23 cellular contexts compared by ENCODE assay signal in genomic region chr20:40763646-40764295, GRCh38.
A peak's percentile ranks its signal among the peaks of the same experiment; 100 is the strongest.
DNase-seq lines count a peak whose midpoint lies in the region; ATAC-seq, FAIRE-seq and TF ChIP-seq lines count a peak whose summit lies in the region.
"Had no signal": no experiment of that assay in that cellular context is flagged by ENCODE, and none has a peak within 500 bp of the region (broad histone marks: within the 10 kb centered on the region; RNA-seq: fewer than 3 reads in every experiment).

No MANE protein-coding gene starts in this region.

- DNase-seq in GM23338 (ENCODE audit: low spot score), result no peak
- no peak for DNase-seq in K562 (ENCODE audit: extremely low read depth in 1 of 4, low spot score in 3 of 4)
- peak; percentile 80 for DNase-seq in globus pallidus (ENCODE audit: low spot score)
- DNase-seq in stromal cell of bone marrow (ENCODE audit: low read depth), result peak; percentile 29
- no peak for DNase-seq in gastrocnemius medialis
- DNase-seq: activated CD4-positive, alpha-beta T cell treated with anti-CD3 and anti-CD28 coated beads, Interleukin-2, amount 10 ng/mL, durations not matched to agents 7 days and 5 days; activated naive CD4-positive, alpha-beta T cell treated with anti-CD3 and anti-CD28 coated beads for 36 hours; HFFc6; NCI-H1694; NCI-H510A; OCI-M1; sigmoid colon; SJCRH30; T1000 had no signal

- H3K4me2 ChIP-seq in GM23338 (peak overlapping the region; percentile 38), K562 (ENCODE audit: insufficient read depth, low read length) (no peak overlapping the region)

- TF ChIP-seq CTCF in GM23338 (conservative IDR thresholded peaks at IDR 0.05; ENCODE audit: low read depth in 2 of 2) (no peak), K562 (IDR thresholded peaks at IDR 0.05 in 2 of 3, conservative IDR thresholded peaks at IDR 0.05 in 1 of 3; ENCODE audit: insufficient read depth in 2 of 3, low read depth in 1 of 3, low read length in 3 of 3) (no peak), gastrocnemius medialis (IDR thresholded peaks at IDR 0.05 in 4 of 5, conservative IDR thresholded peaks at IDR 0.05 in 1 of 5) (no peak)

- TF ChIP-seq RAD21 in K562 (CRISPR knock-in tag; conservative IDR thresholded peaks at IDR 0.05 in 1 of 2, IDR thresholded peaks at IDR 0.05 in 1 of 2), result no peak

- in situ Hi-C loops in K562 (cut with MboI) (no loop called here), gastrocnemius medialis (cut with MboI; ENCODE audit: low sequenced_read_pairs in 4 of 4) (no loop called here)

- H4K20me1 ChIP-seq in GM23338 (replicated peaks; ENCODE audit: insufficient read depth) (no peaks in the 10 kb centered on the region), K562 (replicated peaks; ENCODE audit: control insufficient read depth, insufficient read depth, low read length) (no peaks in the 10 kb centered on the region)
- H4K20me1 ChIP-seq: BLaER1 treated with 17β-estradiol and CSF1 and Interleukin-3, amounts not matched to agents 10 nM and 100 nM had no signal

- H2AFZ ChIP-seq in GM23338 (no peak overlapping the region), K562 (ENCODE audit: low read depth, low read length) (no peak overlapping the region)

- WGBS in K562 (ENCODE audit: insufficient coverage, low coverage, missing lambda C conversion rate), result 0% methylated on average over 10 of the region's 10 CpGs

- no peak for FAIRE-seq in K562 (lab: Jason Lieb, UNC)
- FAIRE-seq: endometrium, GM18507, keratinocyte had no signal

- H3K36me3 Mint-ChIP-seq in GM23338 (ENCODE audit: low read depth), result no peaks in the 10 kb centered on the region
- H3K36me3 Mint-ChIP-seq: mesothelial cell of epicardium had no signal

- intact Hi-C loops in K562 (cut with micrococcal nuclease), result no loop called here
- intact Hi-C loops in gastrocnemius medialis (cut with DNase I; ENCODE audit: low total_unique reads), result no loop called here

- H3K36me3 ChIP-seq in GM23338 (ENCODE audit: insufficient read depth), result no peaks in the 10 kb centered on the region
- H3K36me3 ChIP-seq in K562 (ENCODE audit: control insufficient read depth, insufficient read depth, low read length), result no peaks in the 10 kb centered on the region
- no peaks in the 10 kb centered on the region for H3K36me3 ChIP-seq in gastrocnemius medialis
- H3K36me3 ChIP-seq: BLaER1 treated with 17β-estradiol and CSF1 and Interleukin-3, amounts not matched to agents 10 nM and 100 nM; cardiac muscle cell; neutrophil; sigmoid colon; SJCRH30 had no signal

- H3K27me3 ChIP-seq in GM23338 (ENCODE audit: insufficient read depth), result no peaks in the 10 kb centered on the region
- H3K27me3 ChIP-seq in K562 (ENCODE audit: control insufficient read depth in 2 of 2, insufficient read depth in 2 of 2, low read length in 2 of 2), result peaks cover 4 to 5% of the 10 kb centered on the region in 2 experiments; a peak in 3 of 5 replicates
- H3K27me3 ChIP-seq in gastrocnemius medialis, result no peaks in the 10 kb centered on the region
- H3K27me3 ChIP-seq: BLaER1 treated with 17β-estradiol and CSF1 and Interleukin-3, amounts not matched to agents 10 nM and 100 nM; cardiac muscle cell; sigmoid colon had no signal

- H3K4me1 Mint-ChIP-seq in GM23338, result peaks cover 21% of the 10 kb centered on the region
- H3K4me1 Mint-ChIP-seq: mesothelial cell of epicardium had no signal

- POLR2A ChIA-PET in K562 (lab: Yijun Ruan, JAX), result interaction anchor here (0.6 kb wide), 1 partner anchor 24 kb away, joined by 3 read pairs; no protein-coding TSS in a partner anchor

- H3K4me3 ChIP-seq in GM23338 (no peak overlapping the region), K562 (no peak overlapping the region), gastrocnemius medialis (no peak overlapping the region)
- H3K4me3 ChIP-seq: BLaER1 treated with 17β-estradiol and CSF1 and Interleukin-3, amounts not matched to agents 10 nM and 100 nM; cardiac muscle cell; sigmoid colon; SJCRH30 had no signal

- H3K4me3 Mint-ChIP-seq in GM23338, result no peak overlapping the region
- H3K4me3 Mint-ChIP-seq: activated CD4-positive, alpha-beta T cell treated with anti-CD3 and anti-CD28 coated beads, Interleukin-2, amount 10 ng/mL, durations not matched to agents 7 days and 5 days; activated naive CD4-positive, alpha-beta T cell treated with anti-CD3 and anti-CD28 coated beads for 36 hours; HFFc6; mesothelial cell of epicardium had no signal

- no peaks in the 10 kb centered on the region for H3K9me3 Mint-ChIP-seq in GM23338
- H3K9me3 Mint-ChIP-seq: activated CD4-positive, alpha-beta T cell treated with anti-CD3 and anti-CD28 coated beads, Interleukin-2, amount 10 ng/mL, durations not matched to agents 7 days and 5 days; activated naive CD4-positive, alpha-beta T cell treated with anti-CD3 and anti-CD28 coated beads for 36 hours; HFFc6; mesothelial cell of epicardium had no signal

- no peaks in the 10 kb centered on the region for H3K9me1 ChIP-seq in K562 (ENCODE audit: control insufficient read depth, insufficient read depth, low read length)

- no TSS peak for BruUV-seq in K562 (replicated peaks; lab: Mats Ljungman, UMichigan)

- no peaks in the 10 kb centered on the region for H3F3A ChIP-seq in GM23338 (replicated peaks; ENCODE audit: low read depth)

- ATAC-seq in GM23338, result no peak
- ATAC-seq in K562, result no peak
- no peak for ATAC-seq in HG03521 (IDR thresholded peaks at IDR 0.05; ENCODE audit: unreplicated experiment)
- ATAC-seq in GM21717 (IDR thresholded peaks at IDR 0.05; ENCODE audit: unreplicated experiment), result no peak
- no peak for ATAC-seq in gastrocnemius medialis

- H3K9me3 ChIP-seq in K562 (replicated peaks; ENCODE audit: control insufficient read depth, insufficient read depth, low read depth, low read length) (no peaks in the 10 kb centered on the region), gastrocnemius medialis (no peaks in the 10 kb centered on the region)
- H3K9me3 ChIP-seq: BLaER1 treated with 17β-estradiol and CSF1 and Interleukin-3, amounts not matched to agents 10 nM and 100 nM; neutrophil; sigmoid colon; SJCRH30 had no signal

- H3K9me2 ChIP-seq in GM23338 (ENCODE audit: insufficient read depth), result no peaks in the 10 kb centered on the region

- no peak overlapping the region for H3K27ac Mint-ChIP-seq in GM23338
- H3K27ac Mint-ChIP-seq: activated CD4-positive, alpha-beta T cell treated with anti-CD3 and anti-CD28 coated beads, Interleukin-2, amount 10 ng/mL, durations not matched to agents 7 days and 5 days; activated naive CD4-positive, alpha-beta T cell treated with anti-CD3 and anti-CD28 coated beads for 36 hours; HFFc6; mesothelial cell of epicardium had no signal

- peaks cover 6% of the 10 kb centered on the region for H3K27me3 Mint-ChIP-seq in GM23338 (ENCODE audit: insufficient read depth, low read depth, poor library complexity)

- H3K79me2 ChIP-seq in GM23338 (replicated peaks; ENCODE audit: insufficient read depth) (no peaks in the 10 kb centered on the region), K562 (ENCODE audit: control insufficient read depth, insufficient read depth, low read length) (no peaks in the 10 kb centered on the region)

- no peak for TF ChIP-seq POLR2A in K562 (conservative IDR thresholded peaks at IDR 0.05)
- TF ChIP-seq POLR2A in gastrocnemius medialis (IDR thresholded peaks at IDR 0.05), result no peak

- H3K27ac ChIP-seq in GM23338 (ENCODE audit: low read depth) (no peak overlapping the region), K562 (ENCODE audit: extremely low read depth, low read depth, low read length) (no peak overlapping the region), gastrocnemius medialis (no peak overlapping the region)
- H3K27ac ChIP-seq: BLaER1 treated with 17β-estradiol and CSF1 and Interleukin-3, amounts not matched to agents 10 nM and 100 nM; cardiac muscle cell; neutrophil; sigmoid colon; SJCRH30 had no signal

- no peak for TF ChIP-seq EP300 in K562 (IDR thresholded peaks at IDR 0.05; ENCODE audit: low read length)

- CTCF ChIA-PET in K562 (lab: Yijun Ruan, JAX; ENCODE audit: low intra/inter-chr PET ratio), result no interaction called here

- H3K4me1 ChIP-seq in GM23338 (ENCODE audit: insufficient read depth), result peaks cover 26% of the 10 kb centered on the region
- no peaks in the 10 kb centered on the region for H3K4me1 ChIP-seq in K562 (replicated peaks in 1 of 2; ENCODE audit: control insufficient read depth in 2 of 2, insufficient read depth in 2 of 2, low read length in 2 of 2)
- no peaks in the 10 kb centered on the region for H3K4me1 ChIP-seq in gastrocnemius medialis
- H3K4me1 ChIP-seq: sigmoid colon, SJCRH30 had no signal

- H3K9ac ChIP-seq in K562 (ENCODE audit: insufficient read depth in 1 of 2, low read depth in 2 of 2, low read length in 2 of 2), result no peak overlapping the region
- H3K9ac ChIP-seq: BLaER1 treated with 17β-estradiol and CSF1 and Interleukin-3, amounts not matched to agents 10 nM and 100 nM had no signal

TF ChIP-seq in K562, 482 proteins besides CTCF, POLR2A, EP300 and RAD21:
- TF ChIP-seq RCOR1 (IDR thresholded peaks at IDR 0.05; ENCODE audit: borderline replicate concordance in 1 of 2, low read depth in 2 of 2, low read length in 2 of 2), result no peak
- TF ChIP-seq CBX5 (IDR thresholded peaks at IDR 0.05; ENCODE audit: borderline replicate concordance, low read depth), result no peak
- TF ChIP-seq RBM25 (IDR thresholded peaks at IDR 0.05; ENCODE audit: low read depth, low read length, severe bottlenecking), result peak; percentile 31

Comparison
In these comparisons a context has a peak if more than half of its experiments do, and no peak if none do; other contexts are left out.
1. DNase-seq: peak in globus pallidus (single experiment) and stromal cell of bone marrow (single experiment); none in GM23338 (single experiment), K562 (0 of 4) and gastrocnemius medialis (0 of 2).